Comparison of ENCODE assay signal across 13 cellular contexts in the genomic region with DNA sequence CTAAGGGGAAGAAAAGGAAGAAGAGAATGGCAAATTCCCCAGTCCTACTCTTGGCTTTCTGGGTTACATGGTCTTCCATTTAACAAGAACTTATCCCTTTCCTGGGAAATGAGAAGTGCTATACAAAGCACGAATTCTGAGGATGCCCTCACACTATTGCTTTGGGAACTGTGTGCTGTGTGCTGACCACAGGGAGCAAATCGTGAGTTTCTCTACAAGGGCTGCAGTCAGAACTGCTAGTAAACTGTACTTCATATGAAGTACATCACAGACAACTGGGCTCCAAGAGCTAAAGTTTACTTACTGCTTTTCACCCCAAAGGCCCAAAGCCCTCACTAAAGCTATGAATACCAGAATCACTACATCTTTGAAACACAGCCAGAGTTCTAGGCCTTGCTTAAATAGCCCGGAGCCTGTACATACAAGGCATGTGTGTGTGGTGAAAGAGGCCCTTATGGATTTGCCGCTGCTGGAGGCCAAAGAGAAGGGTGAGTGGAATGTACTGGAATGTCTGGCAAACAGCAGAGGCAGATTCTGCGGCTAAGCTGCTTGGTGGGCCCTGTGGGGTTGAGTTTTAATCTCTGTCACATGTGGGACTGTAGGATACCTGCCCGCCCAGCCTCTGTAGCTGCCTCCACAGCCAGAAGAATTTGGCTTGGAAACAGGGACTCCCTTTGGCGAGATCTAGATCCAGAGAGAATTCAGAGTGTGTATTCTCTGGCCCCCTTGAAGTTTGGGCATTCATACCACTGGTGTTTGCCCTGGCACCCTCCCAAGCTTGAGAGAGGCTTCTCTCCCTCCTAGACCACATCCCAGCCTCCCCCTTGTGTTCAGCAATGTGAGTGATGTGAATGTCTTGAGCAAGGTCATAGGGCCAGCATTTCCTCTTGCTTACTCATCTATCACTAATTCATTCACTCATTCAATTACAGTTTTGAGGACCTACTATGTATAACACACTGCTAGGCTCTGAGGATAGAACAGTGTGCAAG. TPM values are rescaled to one million over a fixed set of nuclear protein-coding genes. Genes with fewer than 3 reads are reported as not detected.
DNase-seq lines count a peak whose midpoint lies in the region; ATAC-seq, FAIRE-seq and TF ChIP-seq lines count a peak whose summit lies in the region.
"Had no signal": no experiment of that assay in that cellular context is flagged by ENCODE, and none has a peak within 500 bp of the region (broad histone marks: within the 10 kb centered on the region; RNA-seq: fewer than 3 reads in every experiment).

No MANE protein-coding gene starts in this region.

- H3K27me3 Mint-ChIP-seq in endothelial cell (ENCODE audit: unreplicated experiment): no peaks in the 10 kb centered on the region

- no peaks in the 10 kb centered on the region for H3K9me2 ChIP-seq in OCI-LY7 (ENCODE audit: insufficient read depth, low read length)

- H3K27ac ChIP-seq in lower lobe of right lung: no peak overlapping the region
- no peak overlapping the region for H3K27ac ChIP-seq in OCI-LY7 (ENCODE audit: low read depth, low read length, poor library complexity, severe bottlenecking)
- H3K27ac ChIP-seq in transverse colon: no peak overlapping the region
- H3K27ac ChIP-seq: KMS-11 had no signal

- no peaks in the 10 kb centered on the region for H3K9me3 Mint-ChIP-seq in endothelial cell (ENCODE audit: unreplicated experiment)
- H3K9me3 Mint-ChIP-seq: activated T-cell treated with anti-CD3 and anti-CD28 coated beads, Interleukin-2, amount 50 U/mL, for 24 hours; immature natural killer cell had no signal

- H3K4me1 ChIP-seq in lower lobe of right lung: peaks cover 14% of the 10 kb centered on the region
- H3K4me1 ChIP-seq in OCI-LY7 (ENCODE audit: insufficient read depth, low read length, poor library complexity, severe bottlenecking): no peaks in the 10 kb centered on the region
- H3K4me1 ChIP-seq in transverse colon: no peaks in the 10 kb centered on the region

- peaks cover 8% of the 10 kb centered on the region for H3K4me1 Mint-ChIP-seq in endothelial cell (ENCODE audit: unreplicated experiment)
- H3K4me1 Mint-ChIP-seq: CD4-positive, alpha-beta memory T cell; immature natural killer cell had no signal

- no peak for TF ChIP-seq EP300 in transverse colon (IDR thresholded peaks at IDR 0.05; ENCODE audit: low read depth)

- CTCF ChIA-PET in OCI-LY7 (lab: Charles Lee; ENCODE audit: unreplicated experiment): no interaction called here

- H4K20me1 ChIP-seq in OCI-LY7 (ENCODE audit: insufficient read depth, low read length): no peaks in the 10 kb centered on the region

- intact Hi-C loops in lower lobe of right lung (cut with DNase I): no loop called here
- intact Hi-C loops in OCI-LY7 (cut with micrococcal nuclease; ENCODE audit: unreplicated experiment): no loop called here
- intact Hi-C loops in transverse colon (cut with DNase I; ENCODE audit: low total_unique reads): loop anchor here (5.0 kb wide), 1 partner anchor 1782 kb away; no protein-coding TSS in a partner anchor

- no peak overlapping the region for H3K4me3 ChIP-seq in lower lobe of right lung
- H3K4me3 ChIP-seq in OCI-LY7 (ENCODE audit: low read depth, low read length, poor library complexity, severe bottlenecking): no peak overlapping the region
- no peak overlapping the region for H3K4me3 ChIP-seq in transverse colon

- H2AFZ ChIP-seq in OCI-LY7 (ENCODE audit: low read length): no peak overlapping the region

- peak; percentile 74 for FAIRE-seq in HTR-8/SVneo (lab: Jason Lieb, UNC)

- WGBS in transverse colon (ENCODE audit: low coverage in 1 of 2), 2 donors: 62% methylated on average over 7 of the region's 7 CpGs; no CpG with 5 or more reads in 1 of the 2 donors

- H3K36me3 Mint-ChIP-seq in endothelial cell (ENCODE audit: low read depth, unreplicated experiment): no peaks in the 10 kb centered on the region
- H3K36me3 Mint-ChIP-seq: CD4-positive, alpha-beta memory T cell; immature natural killer cell had no signal

- TF ChIP-seq CTCF in lower lobe of right lung (IDR thresholded peaks at IDR 0.05): no peak
- no peak for TF ChIP-seq CTCF in OCI-LY7 (conservative IDR thresholded peaks at IDR 0.05; ENCODE audit: low read length)
- no peak for TF ChIP-seq CTCF in endothelial cell (IDR thresholded peaks at IDR 0.05; ENCODE audit: unreplicated experiment)
- TF ChIP-seq CTCF in transverse colon (IDR thresholded peaks at IDR 0.05): no peak

- POLR2A ChIA-PET in OCI-LY7 (lab: Charles Lee): no interaction called here

- no peaks in the 10 kb centered on the region for H3K9me3 ChIP-seq in lower lobe of right lung
- no peaks in the 10 kb centered on the region for H3K9me3 ChIP-seq in OCI-LY7 (ENCODE audit: low read length)
- H3K9me3 ChIP-seq in transverse colon: no peaks in the 10 kb centered on the region

- TF ChIP-seq POLR2A in transverse colon (IDR thresholded peaks at IDR 0.05): no peak

- H3K4me2 ChIP-seq in OCI-LY7 (ENCODE audit: low read length): no peak overlapping the region
- H3K4me2 ChIP-seq: KMS-11 had no signal

- BruUV-seq in OCI-LY7 (replicated peaks; lab: Mats Ljungman, UMichigan): no TSS peak

- H3K4me3 Mint-ChIP-seq in endothelial cell (ENCODE audit: unreplicated experiment): no peak overlapping the region
- H3K4me3 Mint-ChIP-seq: activated T-cell treated with anti-CD3 and anti-CD28 coated beads, Interleukin-2, amount 50 U/mL, for 24 hours; CD4-positive, alpha-beta memory T cell; immature natural killer cell had no signal

- H3K36me3 ChIP-seq in lower lobe of right lung (no peaks in the 10 kb centered on the region), OCI-LY7 (ENCODE audit: insufficient read depth, low read length) (no peaks in the 10 kb centered on the region), transverse colon (no peaks in the 10 kb centered on the region)

- ATAC-seq in lower lobe of right lung: peak; percentile 78 to 83
- ATAC-seq in HG03139 (IDR thresholded peaks at IDR 0.05; ENCODE audit: unreplicated experiment): no peak

- H3K27ac Mint-ChIP-seq in endothelial cell (ENCODE audit: unreplicated experiment): no peak overlapping the region
- H3K27ac Mint-ChIP-seq: activated T-cell treated with anti-CD3 and anti-CD28 coated beads, Interleukin-2, amount 50 U/mL, for 24 hours; CD4-positive, alpha-beta memory T cell; immature natural killer cell had no signal

- H3K79me2 ChIP-seq in OCI-LY7 (ENCODE audit: insufficient read depth, low read depth, low read length): no peaks in the 10 kb centered on the region

- H3K27me3 ChIP-seq in lower lobe of right lung (ENCODE audit: low read depth) (no peaks in the 10 kb centered on the region), transverse colon (peaks cover 13% of the 10 kb centered on the region)

- in situ Hi-C loops in transverse colon (cut with MboI; ENCODE audit: low pct_ligation_motif_present in 1 of 4, low pct_unique_long_range_greater_than_20kb in 1 of 4, low sequenced_read_pairs in 3 of 4): no loop called here

- peak; percentile 57 for DNase-seq in AG08396 (ENCODE audit: low spot score)
- peak; percentile 43 for DNase-seq in HTR-8/SVneo (ENCODE audit: insufficient read length, low spot score)
- DNase-seq in brain pericyte (ENCODE audit: low read depth, low spot score): peak; percentile 91
- DNase-seq in lower lobe of right lung: no peak
- DNase-seq in OCI-LY7 (ENCODE audit: low spot score): no peak
- DNase-seq in endothelial cell (ENCODE audit: low spot score): no peak
- DNase-seq in transverse colon: no peak
- DNase-seq: activated T-cell treated with anti-CD3 and anti-CD28 coated beads, Interleukin-2, amount 50 U/mL, for 24 hours; CD4-positive, alpha-beta memory T cell; immature natural killer cell; posterior cingulate gyrus had no signal

RNA-seq across cellular contexts. Expression of a gene that starts 21.9 kb away (rescaled TPM):
- total RNA-seq in lower lobe of right lung (not detected), OCI-LY7 (2022) (0.04 and 0.06 TPM in 2 replicates), endothelial cell (ENCODE audit: unreplicated experiment) (0.26 TPM), transverse colon (under 1 TPM in 2 of 4 donors, not detected in 2; under 0.01 to 0.16 TPM)
- 0.03 TPM in 1 of 2 replicates, not detected in the other for total RNA-seq in OCI-LY7 (2014; rRNA removed; shearing (Covaris generic))
- total RNA-seq: CD4-positive, alpha-beta memory T cell had no signal

Comparison
In these comparisons a context has a peak if more than half of its experiments do, and no peak if none do; other contexts are left out.
1. DNase-seq: peak in AG08396 (single experiment), HTR-8/SVneo (single experiment) and brain pericyte (single experiment); none in lower lobe of right lung (single experiment), OCI-LY7 (single experiment), endothelial cell (single experiment) and transverse colon (single experiment).